8 cellular contexts compared by ENCODE assay signal in genomic region chr21:14215971-14216621, GRCh38. TPM values are rescaled to one million over a fixed set of nuclear protein-coding genes. Genes with fewer than 3 reads are reported as not detected.
DNase-seq lines count a peak whose midpoint lies in the region; ATAC-seq and TF ChIP-seq lines count a peak whose summit lies in the region.

Gene RBM11, plus strand, starts transcription at chr21:14216157. Its CDS starts 30 bp downstream, at chr21:14216187.

- H3K4me1 ChIP-seq in OCI-LY7 (ENCODE audit: insufficient read depth, low read length, poor library complexity, severe bottlenecking) = no peaks in the 10 kb centered on the region

- H3K4me3 ChIP-seq in BJ (ENCODE audit: low read depth, low read length) (peak within 1 kb of the TSS; percentile 46), OCI-LY7 (ENCODE audit: low read depth, low read length, poor library complexity, severe bottlenecking) (peak within 1 kb of the TSS; percentile 73), fibroblast of villous mesenchyme (ENCODE audit: low read depth, low read length) (peak within 1 kb of the TSS; percentile 58)

- no peaks in the 10 kb centered on the region for H3K9me2 ChIP-seq in OCI-LY7 (ENCODE audit: insufficient read depth, low read length)

- H3K27ac Mint-ChIP-seq in nephron progenitor cell = no peak within 1 kb of the TSS

- no peaks in the 10 kb centered on the region for H3K27me3 ChIP-seq in BJ (ENCODE audit: control insufficient read depth, insufficient read depth, low read length)

- peak within 1 kb of the TSS; percentile 72; the same call in 1 of the 2 replicates for H2AFZ ChIP-seq in OCI-LY7 (ENCODE audit: low read length)

- DNase-seq in BJ (ENCODE audit: low read depth) (no peak), OCI-LY7 (ENCODE audit: low spot score) (peak; percentile 82), fibroblast of villous mesenchyme (ENCODE audit: low read depth) (peak; percentile 8), nephron progenitor cell (peak; percentile 87)
- peak; percentile 40 to 66 for DNase-seq in activated T-helper 1 cell treated with anti-CD3 and anti-CD28 coated beads, Interleukin-2, amount 50 U/mL, for 16 hours (ENCODE audit: low read depth in 1 of 2, low spot score in 1 of 2)
- peak; percentile 34 for DNase-seq in stimulated activated naive CD4-positive, alpha-beta T cell treated with Interleukin-2 at 50 U/mL for 16 hours (lab: John Stamatoyannopoulos, UW)

- H3K4me1 Mint-ChIP-seq in nephron progenitor cell = no peaks in the 10 kb centered on the region

- ATAC-seq in GM19324 (IDR thresholded peaks at IDR 0.05; ENCODE audit: low FRiP score, unreplicated experiment) = peak; percentile 91
- peak; percentile 93 for ATAC-seq in HG03469 (IDR thresholded peaks at IDR 0.05; ENCODE audit: unreplicated experiment)

- no peaks in the 10 kb centered on the region for H3K79me2 ChIP-seq in OCI-LY7 (ENCODE audit: insufficient read depth, low read depth, low read length)

- H4K20me1 ChIP-seq in OCI-LY7 (ENCODE audit: insufficient read depth, low read length) = no peaks in the 10 kb centered on the region

- CTCF ChIA-PET in BJ (lab: Yijun Ruan, JAX) = no interaction called here
- CTCF ChIA-PET in OCI-LY7 (lab: Charles Lee; ENCODE audit: unreplicated experiment) = no interaction called here

- peak within 1 kb of the TSS; percentile 87 for H3K4me3 Mint-ChIP-seq in nephron progenitor cell

- no peak for TF ChIP-seq CTCF in BJ (IDR thresholded peaks at IDR 0.05; ENCODE audit: insufficient read depth, low read depth, low read length)
- no peak for TF ChIP-seq CTCF in OCI-LY7 (conservative IDR thresholded peaks at IDR 0.05; ENCODE audit: low read length)
- no peak for TF ChIP-seq CTCF in fibroblast of villous mesenchyme (IDR thresholded peaks at IDR 0.05; ENCODE audit: insufficient read depth, low read depth, low read length)
- no peak for TF ChIP-seq CTCF in nephron progenitor cell (IDR thresholded peaks at IDR 0.05)

- H3K27ac ChIP-seq in OCI-LY7 (ENCODE audit: low read depth, low read length, poor library complexity, severe bottlenecking) = no peak within 1 kb of the TSS

- intact Hi-C loops in OCI-LY7 (cut with micrococcal nuclease; ENCODE audit: unreplicated experiment) = no loop called here

- no TSS peak for BruUV-seq in OCI-LY7 (replicated peaks; lab: Mats Ljungman, UMichigan)

- peaks cover 9% of the 10 kb centered on the region for H3K27me3 Mint-ChIP-seq in nephron progenitor cell (ENCODE audit: low read depth, poor library complexity)

- no peaks in the 10 kb centered on the region for H3K9me3 ChIP-seq in OCI-LY7 (ENCODE audit: low read length)

- H3K9me3 Mint-ChIP-seq in nephron progenitor cell = peaks cover 11% of the 10 kb centered on the region

- H3K4me2 ChIP-seq in OCI-LY7 (ENCODE audit: low read length) = peak within 1 kb of the TSS; percentile 83

- no peaks in the 10 kb centered on the region for H3K36me3 Mint-ChIP-seq in nephron progenitor cell (ENCODE audit: low read depth)

- POLR2A ChIA-PET in BJ (lab: Charles Lee) = no interaction called here
- POLR2A ChIA-PET in OCI-LY7 (lab: Charles Lee) = interaction anchor here (0.8 to 1.2 kb wide), 4 partner anchors 23 to 1658 kb away, joined by 3 read pairs; no protein-coding TSS in a partner anchor

- no peaks in the 10 kb centered on the region for H3K36me3 ChIP-seq in BJ (ENCODE audit: control insufficient read depth, insufficient read depth, low read length)
- H3K36me3 ChIP-seq in OCI-LY7 (ENCODE audit: insufficient read depth, low read length) = no peaks in the 10 kb centered on the region

RNA-seq across cellular contexts. Expression of gene RBM11, which starts in this region (rescaled TPM):
- 0.26 TPM in 1 of 2 replicates, not detected in the other for polyA plus RNA-seq in BJ (2011; rRNA removed)
- not detected in 2 replicates for polyA minus RNA-seq in BJ (2011; rRNA and poly(A)+ RNA removed)
- 0.15 and 0.38 TPM in 2 replicates for total RNA-seq in OCI-LY7 (2014; rRNA removed; shearing (Covaris generic))
- 0.70 and 0.81 TPM in 2 replicates for total RNA-seq in OCI-LY7 (2022)
- 0.32 and 0.43 TPM in 2 replicates for total RNA-seq in fibroblast of villous mesenchyme

Comparison
In these comparisons a context has a peak if more than half of its experiments do, and no peak if none do; other contexts are left out.
1. Peak in DNase-seq, H3K4me3 ChIP-seq and H3K4me2 ChIP-seq in OCI-LY7; RNA of the gene not detected or under 1 TPM.
2. Peak in DNase-seq and H3K4me3 ChIP-seq in fibroblast of villous mesenchyme; RNA of the gene not detected or under 1 TPM.